1 cellular context compared by ENCODE assay signal in genomic region chr9:132997591-132997990, GRCh38.
TF ChIP-seq lines count a peak whose summit lies in the region.

No MANE protein-coding gene starts in this region.

TF ChIP-seq in HepG2, 621 proteins besides CTCF, POLR2A, EP300 and RAD21 (continued from another document and continues in another):
- TF ChIP-seq RXRB (CRISPR knock-in tag; IDR thresholded peaks at IDR 0.05; ENCODE audit: borderline replicate concordance), result 0 out of 2 replicates have a peak, but pooled peaks have one; percentile 13
- TF ChIP-seq MAZ (IDR thresholded peaks at IDR 0.05; ENCODE audit: borderline replicate concordance, low read depth, low read length), result no peak
- TF ChIP-seq MAZ (CRISPR knock-in tag; IDR thresholded peaks at IDR 0.05; ENCODE audit: low read depth), result no peak
- TF ChIP-seq SAP130 (CRISPR knock-in tag; IDR thresholded peaks at IDR 0.05; ENCODE audit: low read depth), result peak; percentile 81
- TF ChIP-seq SAFB2 (CRISPR knock-in tag; IDR thresholded peaks at IDR 0.05; ENCODE audit: borderline replicate concordance, low read depth), result no peak
- TF ChIP-seq SSRP1 (CRISPR knock-in tag; IDR thresholded peaks at IDR 0.05), result no peak
- TF ChIP-seq RERE (CRISPR knock-in tag; IDR thresholded peaks at IDR 0.05; ENCODE audit: low read depth), result 0 out of 2 replicates have a peak, but pooled peaks have one; percentile 21
- TF ChIP-seq HHEX (CRISPR knock-in tag; IDR thresholded peaks at IDR 0.05), result no peak
- TF ChIP-seq AGO1 (IDR thresholded peaks at IDR 0.05; ENCODE audit: low read depth, low read length, poor library complexity, severe bottlenecking), result no peak
- peak; percentile 53; the same call in 1 of the 2 replicates for TF ChIP-seq PATZ1 (CRISPR knock-in tag; IDR thresholded peaks at IDR 0.05)
- no peak for TF ChIP-seq ZSCAN21 (CRISPR knock-in tag; IDR thresholded peaks at IDR 0.05; ENCODE audit: borderline replicate concordance)
- TF ChIP-seq SRY (CRISPR knock-in tag; IDR thresholded peaks at IDR 0.05), result no peak
- TF ChIP-seq ZBTB8A (CRISPR knock-in tag; IDR thresholded peaks at IDR 0.05; ENCODE audit: borderline replicate concordance, low read depth), result no peak
- TF ChIP-seq ZNF292 (CRISPR knock-in tag; IDR thresholded peaks at IDR 0.05; ENCODE audit: borderline replicate concordance, low read depth), result peak; percentile 61; the same call in 1 of the 2 replicates
- no peak for TF ChIP-seq LBX2 (CRISPR knock-in tag; IDR thresholded peaks at IDR 0.05; ENCODE audit: borderline replicate concordance)
- no peak for TF ChIP-seq NR2F2 (IDR thresholded peaks at IDR 0.05; ENCODE audit: borderline replicate concordance, low read depth)
- no peak for TF ChIP-seq ZFY (CRISPR knock-in tag; IDR thresholded peaks at IDR 0.05)
- TF ChIP-seq SNRNP70 (IDR thresholded peaks at IDR 0.05; ENCODE audit: low read depth, low read length), result no peak
- TF ChIP-seq MXD4 (CRISPR knock-in tag; IDR thresholded peaks at IDR 0.05), result 0 out of 2 replicates have a peak, but pooled peaks have one; percentile 28
- peak; percentile 46; the same call in 1 of the 2 replicates for TF ChIP-seq TARDBP (CRISPR knock-in tag; IDR thresholded peaks at IDR 0.05)
- no peak for TF ChIP-seq JUND (CRISPR knock-in tag; IDR thresholded peaks at IDR 0.05)
- no peak for TF ChIP-seq ZNF737 (CRISPR knock-in tag; IDR thresholded peaks at IDR 0.05; ENCODE audit: borderline replicate concordance)
- TF ChIP-seq MXI1 (IDR thresholded peaks at IDR 0.05; ENCODE audit: borderline replicate concordance, low read depth, low read length), result peak; percentile 60; the same call in 1 of the 3 replicates
- no peak for TF ChIP-seq MXD1 (CRISPR knock-in tag; IDR thresholded peaks at IDR 0.05)
- peak; percentile 51; the same call in 1 of the 2 replicates for TF ChIP-seq PITX1 (CRISPR knock-in tag; IDR thresholded peaks at IDR 0.05)
- TF ChIP-seq POLR2AphosphoS5 (IDR thresholded peaks at IDR 0.05; ENCODE audit: low read depth, low read length), result no peak
- no peak for TF ChIP-seq MZF1 (CRISPR knock-in tag; IDR thresholded peaks at IDR 0.05; ENCODE audit: borderline replicate concordance)
- TF ChIP-seq POGK (CRISPR knock-in tag; conservative IDR thresholded peaks at IDR 0.05), result no peak
- peak; percentile 36; the same call in 1 of the 2 replicates for TF ChIP-seq TBX2 (CRISPR knock-in tag; IDR thresholded peaks at IDR 0.05; ENCODE audit: borderline replicate concordance)
- TF ChIP-seq ZSCAN29 (CRISPR knock-in tag; conservative IDR thresholded peaks at IDR 0.05), result 0 out of 2 replicates have a peak, but pooled peaks have one; percentile 25
- no peak for TF ChIP-seq MLX (CRISPR knock-in tag; IDR thresholded peaks at IDR 0.05)
- no peak for TF ChIP-seq NKX3-1 (CRISPR knock-in tag; IDR thresholded peaks at IDR 0.05)
- peak; percentile 23; the same call in 1 of the 2 replicates for TF ChIP-seq ZNF460 (CRISPR knock-in tag; IDR thresholded peaks at IDR 0.05; ENCODE audit: borderline replicate concordance)
- no peak for TF ChIP-seq ZNF784 (CRISPR knock-in tag; IDR thresholded peaks at IDR 0.05; ENCODE audit: borderline replicate concordance)
- TF ChIP-seq MED8 (CRISPR knock-in tag; IDR thresholded peaks at IDR 0.05; ENCODE audit: insufficient replicate concordance), result no peak
- no peak for TF ChIP-seq NFE2 (CRISPR knock-in tag; IDR thresholded peaks at IDR 0.05)
- no peak for TF ChIP-seq MLXIP (CRISPR knock-in tag; IDR thresholded peaks at IDR 0.05; ENCODE audit: borderline replicate concordance)
- TF ChIP-seq PHF21A (CRISPR knock-in tag; IDR thresholded peaks at IDR 0.05), result 0 out of 2 replicates have a peak, but pooled peaks have one; percentile 45
- no peak for TF ChIP-seq ZNF547 (CRISPR knock-in tag; IDR thresholded peaks at IDR 0.05)
- no peak for TF ChIP-seq ZNF619 (CRISPR knock-in tag; IDR thresholded peaks at IDR 0.05)
- no peak for TF ChIP-seq SNAPC2 (CRISPR knock-in tag; IDR thresholded peaks at IDR 0.05)
- TF ChIP-seq FOSL2 (CRISPR knock-in tag; IDR thresholded peaks at IDR 0.05), result peak; percentile 57
- TF ChIP-seq FOXP4 (CRISPR knock-in tag; IDR thresholded peaks at IDR 0.05), result peak; percentile 54; the same call in 1 of the 2 replicates
- TF ChIP-seq REPIN1 (CRISPR knock-in tag; IDR thresholded peaks at IDR 0.05; ENCODE audit: borderline replicate concordance, low read depth), result 0 out of 2 replicates have a peak, but pooled peaks have one; percentile 29
- TF ChIP-seq ZNF652 (CRISPR knock-in tag; IDR thresholded peaks at IDR 0.05; ENCODE audit: borderline replicate concordance, low read depth), result peak; percentile 84
